In the genomic region with DNA sequence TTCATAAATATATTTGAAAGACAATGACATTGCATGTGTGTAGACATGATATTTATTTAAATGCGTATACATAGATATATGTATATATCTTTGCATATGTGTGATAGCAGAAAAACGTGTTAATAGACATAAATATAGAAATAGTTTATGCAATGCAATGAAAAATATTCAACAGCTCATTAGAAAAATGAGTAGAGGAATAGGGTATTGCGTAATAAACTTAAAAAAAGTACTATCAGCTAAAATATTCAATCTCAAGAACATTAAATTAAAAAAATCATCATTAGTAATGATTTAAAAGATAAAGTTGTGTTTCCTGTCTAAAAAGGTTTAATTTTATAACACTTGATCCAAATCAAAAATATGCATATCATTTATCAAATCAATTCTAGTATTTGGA, we compare ENCODE assay signal across 27 cellular contexts.
"Had no signal": no experiment of that assay in that cellular context is flagged by ENCODE, and none has a peak within 500 bp of the region (broad histone marks: within the 10 kb centered on the region; RNA-seq: fewer than 3 reads in every experiment).

No MANE protein-coding gene starts in this region.

- H3K4me1 ChIP-seq: pancreas, psoas muscle, suprapubic skin, testis, tibial artery, transverse colon, upper lobe of right lung, uterus had no signal

- H3K9me3 ChIP-seq: neutrophil, pancreas, psoas muscle, suprapubic skin, testis, tibial artery, transverse colon, upper lobe of right lung, uterus had no signal

- DNase-seq: naive B cell; naive thymus-derived CD8-positive, alpha-beta T cell; nephron progenitor cell; nucleus accumbens; pancreas; posterior cingulate gyrus; psoas muscle; right cardiac atrium; stimulated activated CD4-positive, alpha-beta T cell treated with anti-CD3 and anti-CD28 coated beads, Interleukin-15, amount 100 ng/mL, for 24 hours; stimulated activated CD4-positive, alpha-beta T cell treated with anti-CD3 and anti-CD28 coated beads, Interleukin-2, amount 100 ng/mL, for 24 hours; stimulated activated CD4-positive, alpha-beta T cell treated with anti-CD3 and anti-CD28 coated beads, Interleukin-2, amount 100 ng/mL, for 48 hours; stimulated activated CD4-positive, alpha-beta T cell treated with anti-CD3 and anti-CD28 coated beads, Interleukin-4, amount 100 ng/mL, for 24 hours; stimulated activated naive CD4-positive, alpha-beta T cell; stimulated activated naive CD8-positive, alpha-beta T cell treated with anti-CD3 and anti-CD28 coated beads, Interleukin-15, amount 100 ng/mL, for 72 hours; stimulated activated naive CD8-positive, alpha-beta T cell treated with anti-CD3 and anti-CD28 coated beads, Interleukin-15, Interleukin-2, amounts not matched to agents 100 U/mL and 50 U/mL, for 24 hours; substantia nigra; testis; tibial artery; transverse colon; upper lobe of right lung; uterus had no signal

- H3K27ac ChIP-seq: neutrophil, pancreas, psoas muscle, skin epidermis, suprapubic skin, testis, tibial artery, transverse colon, upper lobe of right lung, uterus had no signal

- H3K27me3 ChIP-seq: neutrophil, pancreas, suprapubic skin, testis, tibial artery, transverse colon, upper lobe of right lung, uterus had no signal

- ATAC-seq: naive thymus-derived CD8-positive, alpha-beta T cell; natural killer cell treated with Interleukin-12 subunit alpha and Interleukin-12 subunit beta and Interleukin-15 and Interleukin-18, amount 100 ng/mL, for 72 hours; pancreas; psoas muscle; right cardiac atrium; sciatic nerve; stimulated activated memory B cell treated with anti-CD40 and anti-IgM and Interleukin-4, amounts not matched to agents 10 μg/mL and 1 μg/mL and 100 μg/mL, for 72 hours; stimulated activated naive CD8-positive, alpha-beta T cell treated with anti-CD3 and anti-CD28 coated beads, Interleukin-15, amount 100 ng/mL, for 72 hours; stimulated activated naive CD8-positive, alpha-beta T cell treated with anti-CD3 and anti-CD28 coated beads, Interleukin-15, Interleukin-2, amounts not matched to agents 100 U/mL and 50 U/mL, for 24 hours; upper lobe of right lung had no signal

- H3K36me3 ChIP-seq: neutrophil, pancreas, suprapubic skin, tibial artery, transverse colon, upper lobe of right lung, uterus had no signal

- FAIRE-seq: pancreas had no signal

- H3K4me3 ChIP-seq: pancreas, psoas muscle, skin epidermis, suprapubic skin, testis, tibial artery, transverse colon, upper lobe of right lung, uterus had no signal
